ENCODE assay signal across 10 cellular contexts in genomic region chr1:12450831-12451559, GRCh38.
DNase-seq lines count a peak whose midpoint lies in the region; ATAC-seq and TF ChIP-seq lines count a peak whose summit lies in the region.
"Had no signal": no experiment of that assay in that cellular context is flagged by ENCODE, and none has a peak within 500 bp of the region (broad histone marks: within the 10 kb centered on the region; RNA-seq: fewer than 3 reads in every experiment).

No MANE protein-coding gene starts in this region.

- H3K4me3 ChIP-seq in BLaER1 (no peak overlapping the region), Peyer's patch (no peak overlapping the region)

- H3K4me2 ChIP-seq in BLaER1: peak overlapping the region; percentile 77; the same call in 1 of the 2 replicates

- H3K4me3 Mint-ChIP-seq in brain: no peak overlapping the region
- H3K4me3 Mint-ChIP-seq in nephron progenitor cell: no peak overlapping the region
- H3K4me3 Mint-ChIP-seq: activated B cell treated with CpG ODN at 0.5 μM for 24 hours had no signal

- peaks cover 33% of the 10 kb centered on the region for H3K36me3 ChIP-seq in BLaER1
- H3K36me3 ChIP-seq in Peyer's patch: peaks cover 0 to 8% (median 0%) of the 10 kb centered on the region in 3 donors

- in situ Hi-C loops in KBM-7 (cut with MboI; ENCODE audit: low pct_unique_long_range_greater_than_20kb, low sequenced_read_pairs): no loop called here

- H3K36me3 Mint-ChIP-seq in brain (peaks cover 19% of the 10 kb centered on the region), nephron progenitor cell (ENCODE audit: low read depth) (peaks cover under 1% of the 10 kb centered on the region)

- DNase-seq in DMS79 (lab: John Stamatoyannopoulos, UW) (peak; percentile 30), nephron progenitor cell (no peak), Peyer's patch (no peak), OCI-M2 (lab: John Stamatoyannopoulos, UW; ENCODE audit: unreplicated experiment) (no peak), KBM-7 (no peak)
- DNase-seq: activated B cell treated with CpG ODN at 0.5 μM for 24 hours had no signal

- no peaks in the 10 kb centered on the region for H3K9me3 Mint-ChIP-seq in brain
- no peaks in the 10 kb centered on the region for H3K9me3 Mint-ChIP-seq in nephron progenitor cell
- H3K9me3 Mint-ChIP-seq: activated B cell treated with CpG ODN at 0.5 μM for 24 hours had no signal

- H3K27ac ChIP-seq in BLaER1 (no peak overlapping the region), Peyer's patch (peak overlapping the region in 1 of 4 donors; percentile 29)

- no peak for TF ChIP-seq POLR2A in Peyer's patch (IDR thresholded peaks at IDR 0.05)

- peaks cover 1% of the 10 kb centered on the region for H3K27me3 Mint-ChIP-seq in brain
- H3K27me3 Mint-ChIP-seq in nephron progenitor cell (ENCODE audit: low read depth, poor library complexity): no peaks in the 10 kb centered on the region
- H3K27me3 Mint-ChIP-seq: activated B cell treated with CpG ODN at 0.5 μM for 24 hours, progenitor cell of endocrine pancreas had no signal

- no peaks in the 10 kb centered on the region for H4K20me1 ChIP-seq in BLaER1

- peaks cover 80% of the 10 kb centered on the region for H3K4me1 Mint-ChIP-seq in brain
- peaks cover 79% of the 10 kb centered on the region for H3K4me1 Mint-ChIP-seq in nephron progenitor cell

- no peaks in the 10 kb centered on the region for H3K9me3 ChIP-seq in BLaER1
- no peaks in the 10 kb centered on the region for H3K9me3 ChIP-seq in Peyer's patch

- no peaks in the 10 kb centered on the region for H3K27me3 ChIP-seq in BLaER1
- no peaks in the 10 kb centered on the region for H3K27me3 ChIP-seq in Peyer's patch

- no peak for TF ChIP-seq CTCF in brain (conservative IDR thresholded peaks at IDR 0.05)
- TF ChIP-seq CTCF in nephron progenitor cell (IDR thresholded peaks at IDR 0.05): no peak
- no peak for TF ChIP-seq CTCF in Peyer's patch (IDR thresholded peaks at IDR 0.05)

- ATAC-seq in GM19463 (IDR thresholded peaks at IDR 0.05; ENCODE audit: unreplicated experiment): no peak

- H3K4me1 ChIP-seq in BLaER1: peaks cover 84% of the 10 kb centered on the region
- H3K4me1 ChIP-seq in Peyer's patch: peaks cover 0 to 42% (median 11%) of the 10 kb centered on the region in 4 donors

- no peak overlapping the region for H3K9ac ChIP-seq in BLaER1

- H3K27ac Mint-ChIP-seq in brain: peak overlapping the region in 3 of 5 experiments; percentile 31 to 71 (median 52)
- H3K27ac Mint-ChIP-seq in nephron progenitor cell: peak overlapping the region; percentile 60
- H3K27ac Mint-ChIP-seq: activated B cell treated with CpG ODN at 0.5 μM for 24 hours, progenitor cell of endocrine pancreas had no signal
